In genomic region chr1:790388-790930, GRCh38 we compare ENCODE assay signal across 2 cellular contexts.
TF ChIP-seq lines count a peak whose summit lies in the region.

No MANE protein-coding gene starts in this region.

TF ChIP-seq in HEK293, 187 proteins besides CTCF, POLR2A, EP300 and RAD21 (continued from another document):
- peak; percentile 39; the same call in 1 of the 2 replicates for TF ChIP-seq ZNF76 (tag by site-specific recombination; IDR thresholded peaks at IDR 0.05; ENCODE audit: borderline replicate concordance, low read depth)
- TF ChIP-seq PRDM10 (tag by site-specific recombination; IDR thresholded peaks at IDR 0.05), result peak; percentile 47; the same call in 1 of the 2 replicates
- TF ChIP-seq ZNF600 (tag by site-specific recombination; IDR thresholded peaks at IDR 0.05), result peak; percentile 86
- 0 out of 2 replicates have a peak, but pooled peaks have one; percentile 11 for TF ChIP-seq ZSCAN23 (tag by site-specific recombination; IDR thresholded peaks at IDR 0.05)
- TF ChIP-seq ZNF140 (tag by site-specific recombination; IDR thresholded peaks at IDR 0.05), result peak; percentile 24; the same call in 1 of the 2 replicates
- 0 out of 2 replicates have a peak, but pooled peaks have one; percentile 18 for TF ChIP-seq ZNF394 (tag by site-specific recombination; IDR thresholded peaks at IDR 0.05; ENCODE audit: borderline replicate concordance)
- peak; percentile 44; the same call in 1 of the 2 replicates for TF ChIP-seq KLF8 (tag by site-specific recombination; IDR thresholded peaks at IDR 0.05)
- peak; percentile 83; the same call in 1 of the 2 replicates for TF ChIP-seq ZNF280D (tag by site-specific recombination; IDR thresholded peaks at IDR 0.05)
- peak; percentile 55; the same call in 1 of the 2 replicates for TF ChIP-seq ZFP69B (tag by site-specific recombination; IDR thresholded peaks at IDR 0.05)
TF ChIP-seq in HEK293: peak in this region for 10; not testable (repeated sequence) for 177.

TF ChIP-seq in HepG2, 621 proteins besides CTCF, POLR2A, EP300 and RAD21:
- peak; percentile 91 for TF ChIP-seq PRDM15 (CRISPR knock-in tag; IDR thresholded peaks at IDR 0.05)
